In genomic region chr5:223791-224190, GRCh38 we compare ENCODE assay signal across 19 cellular contexts. TPM values are rescaled to one million over a fixed set of nuclear protein-coding genes. Genes with fewer than 3 reads are reported as not detected.
DNase-seq lines count a peak whose midpoint lies in the region; ATAC-seq and TF ChIP-seq lines count a peak whose summit lies in the region.
"Had no signal": no experiment of that assay in that cellular context is flagged by ENCODE, and none has a peak within 500 bp of the region (broad histone marks: within the 10 kb centered on the region; RNA-seq: fewer than 3 reads in every experiment).

No MANE protein-coding gene starts in this region.

- POLR2A ChIA-PET in CD8-positive, alpha-beta T cell (lab: Charles Lee), result no interaction called here
- POLR2A ChIA-PET in GM10248 (lab: Yijun Ruan, JAX), result no interaction called here
- POLR2A ChIA-PET in Caco-2 (lab: Charles Lee), result no interaction called here

- no peak for ATAC-seq in CD8-positive, alpha-beta T cell
- ATAC-seq in activated T-helper 17 cell treated with anti-CD3 and anti-CD28 coated beads, Interleukin-2, amount 50 U/mL, for 72 hours (replicated peaks), result no peak
- ATAC-seq: GM12878, GM23338, HCT116 had no signal

- H2AFZ ChIP-seq in Loucy (ENCODE audit: low read length), result no peak overlapping the region
- H2AFZ ChIP-seq: GM23338 had no signal

- peaks cover 96% of the 10 kb centered on the region for H3K79me2 ChIP-seq in Loucy (ENCODE audit: insufficient read depth, low read length)

- H3K27me3 Mint-ChIP-seq in CD8-positive, alpha-beta T cell (ENCODE audit: low read depth), result no peaks in the 10 kb centered on the region
- no peaks in the 10 kb centered on the region for H3K27me3 Mint-ChIP-seq in activated T-helper 17 cell treated with anti-CD3 and anti-CD28 coated beads, Interleukin-2, amount 50 U/mL, for 72 hours
- H3K27me3 Mint-ChIP-seq in Caco-2 (ENCODE audit: insufficient read depth, unreplicated experiment), result no peaks in the 10 kb centered on the region
- H3K27me3 Mint-ChIP-seq: CD4-positive, alpha-beta T cell had no signal

- H3K4me1 Mint-ChIP-seq in CD8-positive, alpha-beta T cell (ENCODE audit: low read depth), result peaks cover 27% of the 10 kb centered on the region
- H3K4me1 Mint-ChIP-seq in activated T-helper 17 cell treated with anti-CD3 and anti-CD28 coated beads, Interleukin-2, amount 50 U/mL, for 72 hours, result peaks cover 13% of the 10 kb centered on the region
- peaks cover 7% of the 10 kb centered on the region for H3K4me1 Mint-ChIP-seq in Caco-2 (ENCODE audit: low read depth, unreplicated experiment)

- no peak overlapping the region for H3K27ac ChIP-seq in CD8-positive, alpha-beta T cell (ENCODE audit: low read depth, low read length)
- H3K27ac ChIP-seq: C4-2B, HL-60 had no signal

- peak overlapping the region; percentile 90 for H3K4me2 ChIP-seq in Loucy (ENCODE audit: low read depth, low read length, poor library complexity, severe bottlenecking)
- H3K4me2 ChIP-seq: GM23338 had no signal

- H3K9me2 ChIP-seq in Loucy (replicated peaks; ENCODE audit: low read depth, low read length), result no peaks in the 10 kb centered on the region

- H3K9ac ChIP-seq in Loucy (ENCODE audit: low read depth, low read length, poor library complexity, severe bottlenecking), result peak overlapping the region; percentile 97

- H3K4me1 ChIP-seq in CD8-positive, alpha-beta T cell (ENCODE audit: insufficient read depth, low read length), result peaks cover 14% of the 10 kb centered on the region
- H3K4me1 ChIP-seq in Loucy (ENCODE audit: insufficient read depth, low read length, poor library complexity, severe bottlenecking) (peaks cover 41% of the 10 kb centered on the region), Caco-2 (peaks cover 9% of the 10 kb centered on the region; the same call in 1 of the 2 replicates)
- H3K4me1 ChIP-seq: BE2C had no signal

- no peak for DNase-seq in CD8-positive, alpha-beta T cell
- DNase-seq in GM10248 (ENCODE audit: extremely low spot score) (no peak), SIG-M5 treated with dmso at 0.1 percent for 504 hours (lab: John Stamatoyannopoulos, UW; ENCODE audit: unreplicated experiment) (no peak), Caco-2 (no peak)
- DNase-seq: ACHN; BE2C; Calu3; CD4-positive, alpha-beta T cell; DMS79 treated with DMSO at 0.1 percent for 48 hours; GF-D8; HFFc6 had no signal

- no peak overlapping the region for H3K4me3 Mint-ChIP-seq in CD8-positive, alpha-beta T cell
- peak overlapping the region; percentile 58 for H3K4me3 Mint-ChIP-seq in activated T-helper 17 cell treated with anti-CD3 and anti-CD28 coated beads, Interleukin-2, amount 50 U/mL, for 72 hours
- H3K4me3 Mint-ChIP-seq in Caco-2 (ENCODE audit: unreplicated experiment), result no peak overlapping the region
- H3K4me3 Mint-ChIP-seq: CD4-positive, alpha-beta T cell; GM23338 had no signal

- no peaks in the 10 kb centered on the region for H3K9me3 Mint-ChIP-seq in CD8-positive, alpha-beta T cell
- no peaks in the 10 kb centered on the region for H3K9me3 Mint-ChIP-seq in activated T-helper 17 cell treated with anti-CD3 and anti-CD28 coated beads, Interleukin-2, amount 50 U/mL, for 72 hours
- no peaks in the 10 kb centered on the region for H3K9me3 Mint-ChIP-seq in Caco-2 (ENCODE audit: unreplicated experiment)
- H3K9me3 Mint-ChIP-seq: CD4-positive, alpha-beta T cell; GM23338; HFFc6 had no signal

- peak overlapping the region; percentile 27 for H3K27ac Mint-ChIP-seq in CD8-positive, alpha-beta T cell
- peak overlapping the region; percentile 85 for H3K27ac Mint-ChIP-seq in activated T-helper 17 cell treated with anti-CD3 and anti-CD28 coated beads, Interleukin-2, amount 50 U/mL, for 72 hours
- H3K27ac Mint-ChIP-seq in Caco-2 (ENCODE audit: unreplicated experiment), result no peak overlapping the region
- H3K27ac Mint-ChIP-seq: GM23338 had no signal

- CTCF ChIA-PET in CD8-positive, alpha-beta T cell (lab: Charles Lee), result no interaction called here
- CTCF ChIA-PET in GM10248 (lab: Yijun Ruan, JAX) (no interaction called here), Caco-2 (lab: Charles Lee) (no interaction called here)

- H3K9me3 ChIP-seq in CD8-positive, alpha-beta T cell (ENCODE audit: low read length), result no peaks in the 10 kb centered on the region
- H3K9me3 ChIP-seq in Loucy (ENCODE audit: insufficient read depth, low read depth, low read length) (no peaks in the 10 kb centered on the region), Caco-2 (no peaks in the 10 kb centered on the region)
- H3K9me3 ChIP-seq: BE2C had no signal

- no peak overlapping the region for H3K4me3 ChIP-seq in CD8-positive, alpha-beta T cell (ENCODE audit: low read depth, low read length)
- H3K4me3 ChIP-seq in Loucy (ENCODE audit: low read length, poor library complexity, severe bottlenecking) (peak overlapping the region; percentile 98), Caco-2 (ENCODE audit: low read depth, low read length) (no peak overlapping the region)
- H3K4me3 ChIP-seq: GM12878, GM23338 had no signal

- no peak for TF ChIP-seq CTCF in CD8-positive, alpha-beta T cell (IDR thresholded peaks at IDR 0.05)
- TF ChIP-seq CTCF in Loucy (conservative IDR thresholded peaks at IDR 0.05; ENCODE audit: low read length) (no peak), GM10248 (IDR thresholded peaks at IDR 0.05; ENCODE audit: control extremely low read depth, extremely low read depth, low read depth, missing control alignments) (no peak), Caco-2 (IDR thresholded peaks at IDR 0.05; ENCODE audit: insufficient read depth in 1 of 2, low read depth in 1 of 2, low read length in 1 of 2, severe bottlenecking in 1 of 2, unreplicated experiment in 1 of 2) (no peak)

- intact Hi-C loops in CD8-positive, alpha-beta T cell (cut with DNase I, micrococcal nuclease), result no loop called here
- intact Hi-C loops in Caco-2 (cut with micrococcal nuclease; ENCODE audit: unreplicated experiment), result no loop called here

- peaks cover 32% of the 10 kb centered on the region for H3K36me3 ChIP-seq in CD8-positive, alpha-beta T cell (ENCODE audit: insufficient read depth, low read length)
- peaks cover 61% of the 10 kb centered on the region for H3K36me3 ChIP-seq in Loucy (ENCODE audit: insufficient read depth, low read length)
- H3K36me3 ChIP-seq in Caco-2 (ENCODE audit: control insufficient read depth, insufficient read depth, low read length), result peaks cover 3% of the 10 kb centered on the region; the same call in 1 of the 2 replicates

- H3K36me3 Mint-ChIP-seq in CD8-positive, alpha-beta T cell, result peaks cover 60% of the 10 kb centered on the region
- H3K36me3 Mint-ChIP-seq in activated T-helper 17 cell treated with anti-CD3 and anti-CD28 coated beads, Interleukin-2, amount 50 U/mL, for 72 hours (ENCODE audit: low read depth), result peaks cover 91% of the 10 kb centered on the region
- H3K36me3 Mint-ChIP-seq in Caco-2 (ENCODE audit: insufficient read depth, unreplicated experiment), result peaks cover 58% of the 10 kb centered on the region

- H3K27me3 ChIP-seq in CD8-positive, alpha-beta T cell (ENCODE audit: insufficient read depth, low read length), result no peaks in the 10 kb centered on the region
- peaks cover 2% of the 10 kb centered on the region for H3K27me3 ChIP-seq in Loucy (ENCODE audit: insufficient read depth, low read length, poor library complexity, severe bottlenecking)
- no peaks in the 10 kb centered on the region for H3K27me3 ChIP-seq in Caco-2 (replicated peaks; ENCODE audit: control insufficient read depth, insufficient read depth, low read length)
- H3K27me3 ChIP-seq: BE2C had no signal

- no TSS peak for BruUV-seq in Caco-2 (replicated peaks; lab: Mats Ljungman, UMichigan)

- no peaks in the 10 kb centered on the region for H3F3A ChIP-seq in Loucy (ENCODE audit: low read depth)

- peaks cover 79% of the 10 kb centered on the region for H4K20me1 ChIP-seq in Loucy (ENCODE audit: insufficient read depth, low read length, poor library complexity, severe bottlenecking)

RNA-seq across cellular contexts. Expression of gene SDHA, which starts 5.7 kb away (rescaled TPM):
- total RNA-seq in CD8-positive, alpha-beta T cell, result 100 to 1,000 TPM; 203 to 216 TPM
- total RNA-seq in activated T-helper 17 cell treated with anti-CD3 and anti-CD28 coated beads, Interleukin-2, amount 50 U/mL, for 72 hours, result 100 to 1,000 TPM; 132 to 177 TPM
- total RNA-seq in Caco-2 (2022), result 140 and 157 TPM in 2 replicates

RNA-seq across cellular contexts. Expression of gene CCDC127, which starts 5.8 kb away (rescaled TPM):
- total RNA-seq in CD8-positive, alpha-beta T cell, result 1 to 10 TPM; 1.5 to 2.2 TPM
- 10 to 100 TPM in 1 of 2 donors, 1 to 10 TPM in 1; 6.4 to 10.5 TPM for total RNA-seq in activated T-helper 17 cell treated with anti-CD3 and anti-CD28 coated beads, Interleukin-2, amount 50 U/mL, for 72 hours
- total RNA-seq in Caco-2 (2022), result 10.5 TPM in 2 replicates

RNA-seq across cellular contexts. Expression of gene LRRC14B, which starts 32.5 kb away (rescaled TPM):
- not detected for total RNA-seq in CD8-positive, alpha-beta T cell
- total RNA-seq in activated T-helper 17 cell treated with anti-CD3 and anti-CD28 coated beads, Interleukin-2, amount 50 U/mL, for 72 hours, result not detected
- total RNA-seq in Caco-2 (2022), result not detected in 2 replicates
- total RNA-seq: Calu3, GM23338, HFFc6, HT1080 had no signal

RNA-seq across cellular contexts. Expression of gene PDCD6, which starts 47.7 kb away (rescaled TPM):
- total RNA-seq in CD8-positive, alpha-beta T cell, result 10 to 100 TPM; 34.4 to 38.7 TPM
- 10 to 100 TPM; 64.5 to 83.0 TPM for total RNA-seq in activated T-helper 17 cell treated with anti-CD3 and anti-CD28 coated beads, Interleukin-2, amount 50 U/mL, for 72 hours
- total RNA-seq in Caco-2 (2022), result 101 and 107 TPM in 2 replicates
